Comparison of ENCODE assay signal across 10 cellular contexts in the genomic region with DNA sequence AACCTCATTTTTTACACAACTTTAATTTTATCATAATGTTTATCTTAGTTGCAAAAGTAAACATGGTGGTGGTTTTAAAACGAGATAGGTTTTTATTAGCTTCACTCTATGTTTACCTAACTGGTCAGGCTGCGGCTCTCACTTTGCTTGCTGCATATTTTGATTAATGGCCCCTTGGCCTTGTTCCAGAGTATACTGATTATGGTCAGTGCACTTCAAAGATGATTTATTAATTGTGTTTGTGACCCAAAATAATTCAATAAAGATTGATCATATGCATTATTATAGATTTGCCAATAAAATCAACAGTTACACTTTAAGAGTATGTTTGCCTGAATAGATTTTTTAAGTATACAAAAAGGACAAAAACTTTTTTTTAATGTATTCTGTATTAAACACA.
DNase-seq lines count a peak whose midpoint lies in the region; ATAC-seq, FAIRE-seq and TF ChIP-seq lines count a peak whose summit lies in the region.
"Had no signal": no experiment of that assay in that cellular context is flagged by ENCODE, and none has a peak within 500 bp of the region (broad histone marks: within the 10 kb centered on the region; RNA-seq: fewer than 3 reads in every experiment).

No MANE protein-coding gene starts in this region.

- H3K4me1 ChIP-seq in breast epithelium (no peaks in the 10 kb centered on the region), endothelial cell of umbilical vein (ENCODE audit: control insufficient read depth, extremely low read depth, insufficient read depth, low read length) (no peaks in the 10 kb centered on the region)

- H2AFZ ChIP-seq in endothelial cell of umbilical vein (ENCODE audit: low read depth, low read length): no peak overlapping the region

- H3K4me2 ChIP-seq in endothelial cell of umbilical vein (ENCODE audit: insufficient read depth, low read length): no peak overlapping the region

- H3K27ac Mint-ChIP-seq in MCF 10A (ENCODE audit: low read depth, unreplicated experiment) (no peak overlapping the region), CD14-positive monocyte (no peak overlapping the region)
- H3K27ac Mint-ChIP-seq: brain had no signal

- H3K4me1 Mint-ChIP-seq in MCF 10A (ENCODE audit: insufficient read depth, unreplicated experiment) (no peaks in the 10 kb centered on the region), CD14-positive monocyte (peaks cover 4% of the 10 kb centered on the region)

- DNase-seq in MCF 10A (ENCODE audit: unreplicated experiment) (peak; percentile 71), breast epithelium (ENCODE audit: low spot score in 2 of 2) (no peak), NCI-H774 (lab: John Stamatoyannopoulos, UW) (peak; percentile 72), endothelial cell of umbilical vein (ENCODE audit: low read depth, low spot score) (peak; percentile 66), CD14-positive monocyte (ENCODE audit: low spot score) (no peak), NCI-H1436 (lab: John Stamatoyannopoulos, UW) (no peak)
- no peak for DNase-seq in activated CD8-positive, alpha-beta memory T cell treated with anti-CD3 and anti-CD28 coated beads, Interleukin-2, amount 50 U/mL, for 4 hours
- DNase-seq: KBM-7 had no signal

- no peaks in the 10 kb centered on the region for H3K79me2 ChIP-seq in endothelial cell of umbilical vein (ENCODE audit: control insufficient read depth, insufficient read depth, low read length)

- H3K4me3 Mint-ChIP-seq in MCF 10A (ENCODE audit: unreplicated experiment) (no peak overlapping the region), CD14-positive monocyte (no peak overlapping the region)
- H3K4me3 Mint-ChIP-seq: brain had no signal

- H3K9ac ChIP-seq in endothelial cell of umbilical vein (replicated peaks; ENCODE audit: extremely low read depth, insufficient read depth, low read length): no peak overlapping the region

- no peak for FAIRE-seq in endothelial cell of umbilical vein (lab: Jason Lieb, UNC)

- BruUV-seq in MCF 10A (replicated peaks; lab: Mats Ljungman, UMichigan): no TSS peak
- BruUV-seq in endothelial cell of umbilical vein (replicated peaks; lab: Mats Ljungman, UMichigan): no TSS peak

- dilution Hi-C loops in endothelial cell of umbilical vein (cut with MboI; ENCODE audit: extremely low pct_ligation_motif_present, low sequenced_read_pairs): no loop called here

- H4K20me1 ChIP-seq in endothelial cell of umbilical vein (replicated peaks; ENCODE audit: control insufficient read depth, extremely low read depth, insufficient read depth, low read length): no peaks in the 10 kb centered on the region

- no peak overlapping the region for H3K4me3 ChIP-seq in breast epithelium
- no peak overlapping the region for H3K4me3 ChIP-seq in endothelial cell of umbilical vein (replicated peaks in 1 of 3; ENCODE audit: insufficient read depth in 1 of 3, low read depth in 1 of 3, low read length in 3 of 3)

- H3K36me3 Mint-ChIP-seq in MCF 10A (ENCODE audit: insufficient read depth, unreplicated experiment) (no peaks in the 10 kb centered on the region), CD14-positive monocyte (peaks cover 2 to 8% of the 10 kb centered on the region in 2 donors)
- H3K36me3 Mint-ChIP-seq: brain had no signal

- H3K36me3 ChIP-seq in breast epithelium (no peaks in the 10 kb centered on the region), endothelial cell of umbilical vein (ENCODE audit: control insufficient read depth in 2 of 2, extremely low read depth in 1 of 2, insufficient read depth in 2 of 2, low read length in 2 of 2) (no peaks in the 10 kb centered on the region)

- H3K9me3 Mint-ChIP-seq in MCF 10A (ENCODE audit: unreplicated experiment) (no peaks in the 10 kb centered on the region), CD14-positive monocyte (peaks cover 0 to 5% (median 0%) of the 10 kb centered on the region in 7 donors)

- TF ChIP-seq POLR2A in breast epithelium (IDR thresholded peaks at IDR 0.05) (no peak), endothelial cell of umbilical vein (IDR thresholded peaks at IDR 0.05; ENCODE audit: low read depth, low read length) (no peak)

- TF ChIP-seq CTCF in MCF 10A (IDR thresholded peaks at IDR 0.05; ENCODE audit: unreplicated experiment): no peak
- no peak for TF ChIP-seq CTCF in breast epithelium (IDR thresholded peaks at IDR 0.05)
- TF ChIP-seq CTCF in endothelial cell of umbilical vein (IDR thresholded peaks at IDR 0.05; ENCODE audit: extremely low read depth in 1 of 2, insufficient read depth in 1 of 2, low read depth in 1 of 2, low read length in 2 of 2): no peak
- TF ChIP-seq CTCF in CD14-positive monocyte (IDR thresholded peaks at IDR 0.05): no peak

- CTCF ChIA-PET in MCF 10A (lab: Yijun Ruan, JAX) (no interaction called here), endothelial cell of umbilical vein (lab: Charles Lee) (no interaction called here)

- H3K9me1 ChIP-seq in endothelial cell of umbilical vein (replicated peaks; ENCODE audit: control insufficient read depth, extremely low read depth, insufficient read depth, low read length): no peaks in the 10 kb centered on the region

- intact Hi-C loops in MCF 10A (cut with micrococcal nuclease): no loop called here
- intact Hi-C loops in breast epithelium (cut with DNase I; ENCODE audit: low total_unique reads): no loop called here
- intact Hi-C loops in endothelial cell of umbilical vein (cut with micrococcal nuclease): no loop called here
- intact Hi-C loops in CD14-positive monocyte (cut with micrococcal nuclease): no loop called here

- ATAC-seq in GM21529 (IDR thresholded peaks at IDR 0.05; ENCODE audit: unreplicated experiment): no peak

- H3K27ac ChIP-seq in breast epithelium (no peak overlapping the region), endothelial cell of umbilical vein (ENCODE audit: insufficient read depth, low read depth, low read length) (no peak overlapping the region)

- H3K27me3 Mint-ChIP-seq in MCF 10A (ENCODE audit: insufficient read depth, unreplicated experiment) (no peaks in the 10 kb centered on the region), CD14-positive monocyte (ENCODE audit: low read depth in 3 of 3) (no peaks in the 10 kb centered on the region)
- H3K27me3 Mint-ChIP-seq: brain had no signal

- H3K9me3 ChIP-seq in breast epithelium (no peaks in the 10 kb centered on the region), endothelial cell of umbilical vein (replicated peaks; ENCODE audit: control insufficient read depth, insufficient read depth, low read length) (no peaks in the 10 kb centered on the region)

- H3K27me3 ChIP-seq in breast epithelium (no peaks in the 10 kb centered on the region), endothelial cell of umbilical vein (ENCODE audit: control insufficient read depth in 2 of 2, insufficient read depth in 2 of 2, low read length in 2 of 2) (no peaks in the 10 kb centered on the region)

- POLR2A ChIA-PET in MCF 10A (lab: Yijun Ruan, JAX) (interaction anchor here (0.7 to 1.4 kb wide), 4 partner anchors 9 to 652 kb away, joined by 3 to 4 read pairs (median 4); no protein-coding TSS in a partner anchor), endothelial cell of umbilical vein (lab: Charles Lee) (no interaction called here)

TF ChIP-seq in endothelial cell of umbilical vein, 7 proteins besides CTCF, POLR2A, EP300 and RAD21:
- TF ChIP-seq, protein P1, sequence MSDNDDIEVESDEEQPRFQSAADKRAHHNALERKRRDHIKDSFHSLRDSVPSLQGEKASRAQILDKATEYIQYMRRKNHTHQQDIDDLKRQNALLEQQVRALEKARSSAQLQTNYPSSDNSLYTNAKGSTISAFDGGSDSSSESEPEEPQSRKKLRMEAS (IDR thresholded peaks at IDR 0.05; ENCODE audit: insufficient read depth, insufficient read length): no peak
- no peak for TF ChIP-seq JUN (IDR thresholded peaks at IDR 0.05; ENCODE audit: borderline replicate concordance, insufficient read depth, insufficient read length, low read depth)
- TF ChIP-seq POLR2AphosphoS5 (IDR thresholded peaks at IDR 0.05; ENCODE audit: insufficient read depth, low read depth, low read length): peak; percentile 27
- no peak for TF ChIP-seq FOS (IDR thresholded peaks at IDR 0.05; ENCODE audit: borderline replicate concordance, insufficient read depth, low read length)
- TF ChIP-seq MYC (IDR thresholded peaks at IDR 0.05; ENCODE audit: low read depth, low read length): no peak
- no peak for TF ChIP-seq EZH2 (IDR thresholded peaks at IDR 0.05; ENCODE audit: borderline replicate concordance, low read depth, low read length, severe bottlenecking)
- no peak for TF ChIP-seq GATA2 (IDR thresholded peaks at IDR 0.05; ENCODE audit: insufficient read depth, insufficient read length, low read depth, low read length)

Comparison
In these comparisons a context has a peak if more than half of its experiments do, and no peak if none do; other contexts are left out.
1. DNase-seq: peak in MCF 10A (single experiment), NCI-H774 (single experiment) and endothelial cell of umbilical vein (single experiment); none in breast epithelium (0 of 2), activated CD8-positive, alpha-beta memory T cell treated with anti-CD3 and anti-CD28 coated beads, Interleukin-2, amount 50 U/mL, for 4 hours (single experiment), CD14-positive monocyte (single experiment) and NCI-H1436 (single experiment).